Comparison of ENCODE assay signal across 8 cellular contexts in the genomic region with DNA sequence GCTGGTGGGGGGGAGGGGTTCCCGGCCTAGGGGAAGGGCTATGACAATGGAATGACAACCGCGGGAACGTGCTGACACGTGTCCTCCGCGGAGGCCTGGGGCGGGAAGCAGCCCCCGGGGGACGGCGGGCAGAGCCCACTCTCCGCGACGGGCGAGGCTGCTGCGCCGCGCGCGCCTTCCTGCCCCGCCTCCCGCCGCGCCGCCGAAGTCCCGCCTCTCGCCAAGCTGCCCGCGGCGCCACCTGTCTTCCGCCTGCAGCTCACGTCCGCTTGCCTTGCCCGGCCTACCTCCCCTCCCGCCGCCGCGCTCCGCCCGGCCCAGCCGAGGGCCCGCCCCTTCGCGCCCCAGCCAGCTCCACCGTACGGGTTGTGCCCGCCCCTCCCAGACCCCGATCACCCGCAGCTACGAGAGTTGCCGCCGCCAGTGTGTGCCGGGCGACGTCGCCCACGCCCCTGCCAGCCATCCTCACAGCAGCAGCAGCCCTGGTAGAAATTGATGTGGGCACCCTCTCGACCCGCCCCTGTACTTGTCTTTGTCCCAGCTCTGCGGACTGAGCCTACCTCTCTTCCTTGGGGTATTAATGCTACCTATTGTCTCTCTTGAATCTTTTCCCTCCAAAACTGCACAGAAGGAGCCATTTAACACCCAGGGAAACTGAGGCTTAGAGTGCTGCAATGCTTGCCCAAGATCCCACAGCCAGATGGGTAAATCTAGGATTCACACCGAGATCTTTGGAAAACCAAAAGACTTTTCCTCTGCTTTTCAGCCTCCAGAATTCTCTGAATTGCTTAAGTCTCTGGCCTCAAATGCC. TPM values are rescaled to one million over a fixed set of nuclear protein-coding genes. Genes with fewer than 3 reads are reported as not detected.
A peak's percentile ranks its signal among the peaks of the same experiment; 100 is the strongest.
DNase-seq lines count a peak whose midpoint lies in the region; ATAC-seq and TF ChIP-seq lines count a peak whose summit lies in the region.

A gene with protein sequence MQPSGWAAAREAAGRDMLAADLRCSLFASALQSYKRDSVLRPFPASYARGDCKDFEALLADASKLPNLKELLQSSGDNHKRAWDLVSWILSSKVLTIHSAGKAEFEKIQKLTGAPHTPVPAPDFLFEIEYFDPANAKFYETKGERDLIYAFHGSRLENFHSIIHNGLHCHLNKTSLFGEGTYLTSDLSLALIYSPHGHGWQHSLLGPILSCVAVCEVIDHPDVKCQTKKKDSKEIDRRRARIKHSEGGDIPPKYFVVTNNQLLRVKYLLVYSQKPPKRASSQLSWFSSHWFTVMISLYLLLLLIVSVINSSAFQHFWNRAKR (minus strand): TSS at position 180 of the 811 bp plus-strand sequence. CDS start 457 bp downstream, outside the sequence.

- 0 out of 2 replicates have a peak, but pooled peaks cover 6% of the 10 kb centered on the region for H3F3A ChIP-seq in GM23338 (replicated peaks; ENCODE audit: low read depth)

- H3K27me3 Mint-ChIP-seq in GM23338 (ENCODE audit: insufficient read depth, low read depth, poor library complexity) (peaks cover 13% of the 10 kb centered on the region), natural killer cell (ENCODE audit: low read depth in 2 of 2) (no peaks in the 10 kb centered on the region)

- peak within 1 kb of the TSS; percentile 40 for H3K9ac ChIP-seq in fibroblast of lung (ENCODE audit: insufficient read depth, low read length)

- H2AFZ ChIP-seq in GM23338 (peak within 1 kb of the TSS; percentile 100), fibroblast of lung (ENCODE audit: low read length) (peak within 1 kb of the TSS; percentile 80)

- H3K4me2 ChIP-seq in GM23338, result peak within 1 kb of the TSS; percentile 82
- peak within 1 kb of the TSS; percentile 84 for H3K4me2 ChIP-seq in fibroblast of lung (ENCODE audit: extremely low read depth, insufficient read depth, low read length)

- H3K27ac ChIP-seq in GM23338 (ENCODE audit: low read depth) (0 out of 2 replicates have a peak within 1 kb of the TSS, but pooled peaks have one; percentile 26), fibroblast of lung (ENCODE audit: insufficient read depth, low read length) (peak within 1 kb of the TSS; percentile 13)

- TF ChIP-seq CTCF in GM23338 (conservative IDR thresholded peaks at IDR 0.05; ENCODE audit: low read depth in 2 of 2), result peak in 1 of 2 experiments; percentile 56; a peak in 2 of 4 replicates
- peak; percentile 18 to 22 for TF ChIP-seq CTCF in fibroblast of lung (conservative IDR thresholded peaks at IDR 0.05 in 1 of 2, IDR thresholded peaks at IDR 0.05 in 1 of 2; ENCODE audit: low read depth in 1 of 2, low read length in 2 of 2)
- peak; percentile 27 for TF ChIP-seq CTCF in natural killer cell (IDR thresholded peaks at IDR 0.05)

- H3K9me3 ChIP-seq in fibroblast of lung (ENCODE audit: control insufficient read depth, insufficient read depth, low read depth, low read length), result no peaks in the 10 kb centered on the region

- H3K27ac Mint-ChIP-seq in GM23338 (no peak within 1 kb of the TSS), natural killer cell (peak within 1 kb of the TSS; percentile 88 to 91)

- H3K4me3 Mint-ChIP-seq in GM23338 (peak within 1 kb of the TSS; percentile 81), natural killer cell (peak within 1 kb of the TSS; percentile 92)

- peak; percentile 89 for DNase-seq in EL
- peak; percentile 95 for DNase-seq in GM23338 (ENCODE audit: low spot score)
- DNase-seq in Kasumi-1 (lab: John Stamatoyannopoulos, UW), result peak; percentile 86 to 88
- peak; percentile 88 for DNase-seq in RPMI7951 (ENCODE audit: low read depth)
- DNase-seq in activated T-helper 1 cell treated with Interleukin-2 at 50 U/mL for 16 hours (ENCODE audit: low read depth), result peak; percentile 91
- peak; percentile 74 to 87 for DNase-seq in fibroblast of lung (ENCODE audit: low read depth in 2 of 2)
- DNase-seq in natural killer cell, result peak; percentile 90
- DNase-seq in stimulated activated naive CD4-positive, alpha-beta T cell treated with Interleukin-2 at 50 U/mL for 16 hours (lab: John Stamatoyannopoulos, UW), result peak; percentile 91

- ATAC-seq in GM23338 (peak; percentile 95), natural killer cell (peak; percentile 95 to 98 (median 95))

- H3K36me3 ChIP-seq in GM23338 (ENCODE audit: insufficient read depth), result no peaks in the 10 kb centered on the region
- H3K36me3 ChIP-seq in fibroblast of lung (ENCODE audit: control insufficient read depth, insufficient read depth, low read length), result no peaks in the 10 kb centered on the region

- H4K20me1 ChIP-seq in GM23338 (replicated peaks; ENCODE audit: insufficient read depth), result no peaks in the 10 kb centered on the region
- H4K20me1 ChIP-seq in fibroblast of lung (ENCODE audit: control insufficient read depth, extremely low read depth, insufficient read depth, low read length), result no peaks in the 10 kb centered on the region

- intact Hi-C loops in natural killer cell (cut with micrococcal nuclease), result loop anchor here (1.0 to 2.0 kb wide), 2 partner anchors 17 to 102 kb away; a partner anchor contains a TSS

- H3K9me2 ChIP-seq in GM23338 (ENCODE audit: insufficient read depth), result peaks cover 5% of the 10 kb centered on the region; the same call in 1 of the 2 replicates

- H3K4me1 Mint-ChIP-seq in GM23338 (peaks cover 14% of the 10 kb centered on the region), natural killer cell (peaks cover 35% of the 10 kb centered on the region in 2 donors)

- H3K9me3 Mint-ChIP-seq in GM23338, result no peaks in the 10 kb centered on the region
- no peaks in the 10 kb centered on the region for H3K9me3 Mint-ChIP-seq in natural killer cell

- H3K4me1 ChIP-seq in GM23338 (ENCODE audit: insufficient read depth), result peaks cover 14% of the 10 kb centered on the region
- H3K4me1 ChIP-seq in fibroblast of lung (ENCODE audit: control insufficient read depth, extremely low read depth, insufficient read depth, low read length), result peaks cover 5% of the 10 kb centered on the region

- H3K36me3 Mint-ChIP-seq in GM23338 (ENCODE audit: low read depth) (no peaks in the 10 kb centered on the region), natural killer cell (no peaks in the 10 kb centered on the region)

- H3K27me3 ChIP-seq in GM23338 (ENCODE audit: insufficient read depth) (peaks cover 29% of the 10 kb centered on the region), fibroblast of lung (ENCODE audit: control insufficient read depth, insufficient read depth, low read length) (peaks cover 3% of the 10 kb centered on the region)

- H3K4me3 ChIP-seq in GM23338 (peak within 1 kb of the TSS; percentile 90), fibroblast of lung (replicated peaks in 1 of 4; ENCODE audit: control extremely low read depth in 1 of 4, insufficient read depth in 1 of 4, low read depth in 3 of 4, low read length in 4 of 4) (peak within 1 kb of the TSS; percentile 58 to 69 (median 66))

- no peaks in the 10 kb centered on the region for H3K79me2 ChIP-seq in GM23338 (replicated peaks; ENCODE audit: insufficient read depth)
- no peaks in the 10 kb centered on the region for H3K79me2 ChIP-seq in fibroblast of lung (ENCODE audit: control insufficient read depth, insufficient read depth, low read length)

TF ChIP-seq in GM23338, 12 proteins besides CTCF, POLR2A, EP300 and RAD21:
- TF ChIP-seq POLR2AphosphoS5 (IDR thresholded peaks at IDR 0.05; ENCODE audit: low read depth) (peak; percentile 65), ZNF114 (CRISPR knock-in tag; IDR thresholded peaks at IDR 0.05) (no peak)

RNA-seq across cellular contexts. Expression of the gene that starts here (rescaled TPM):
- total RNA-seq in GM23338 (2014; rRNA removed; shearing (Covaris generic)), result 3.6 and 4.6 TPM in 2 replicates
- polyA plus RNA-seq in GM23338 (2016; fragmentation: Nextera tagmentation; extraction: Ambion mirVana) (4.1 and 4.4 TPM in 2 replicates), fibroblast of lung (2.9 and 4.9 TPM in 2 replicates)
- total RNA-seq in RPMI7951 (2014; rRNA removed; shearing (Covaris generic)), result 7.7 and 8.2 TPM in 2 replicates
- total RNA-seq in fibroblast of lung (2.6 and 3.6 TPM in 2 replicates), natural killer cell (10 to 100 TPM; 11.7 to 19.3 (median 16.4) TPM)
- 2.7 and 3.8 TPM in 2 replicates for polyA plus RNA-seq in fibroblast of lung (2012)
- 1.5 and 3.3 TPM in 2 replicates for polyA minus RNA-seq in fibroblast of lung (ENCODE audit: low replicate concordance)

Comparison
In these comparisons a context has a peak if more than half of its experiments do, and no peak if none do; other contexts are left out.
1. Peak in every context shown above with its lines: DNase-seq, ATAC-seq, H3K4me3 ChIP-seq and H3K27ac ChIP-seq.